Comparison of ENCODE assay signal across 23 cellular contexts in genomic region chr11:44128729-44129128, GRCh38.
"Had no signal": no experiment of that assay in that cellular context is flagged by ENCODE, and none has a peak within 500 bp of the region (broad histone marks: within the 10 kb centered on the region; RNA-seq: fewer than 3 reads in every experiment).

No MANE protein-coding gene starts in this region.

- H3K27me3 Mint-ChIP-seq: dendritic cell treated with granulocyte-macrophage colony-stimulating factor and Interleukin-4, amounts not matched to agents 40 ng/mL and 50 ng/mL, for 4 days; effector memory CD8-positive, alpha-beta T cell had no signal

- ATAC-seq: effector memory CD8-positive, alpha-beta T cell; esophagus mucosa; gastrocnemius medialis; heart right ventricle; left cardiac atrium; left lung; left ventricle myocardium superior; lower lobe of right lung; mucosa of descending colon had no signal

- H3K4me3 Mint-ChIP-seq: dendritic cell treated with granulocyte-macrophage colony-stimulating factor and Interleukin-4, amounts not matched to agents 40 ng/mL and 50 ng/mL, for 4 days; effector memory CD8-positive, alpha-beta T cell; endodermal cell; mesothelial cell of epicardium had no signal

- H3K27ac Mint-ChIP-seq: dendritic cell treated with granulocyte-macrophage colony-stimulating factor and Interleukin-4, amounts not matched to agents 40 ng/mL and 50 ng/mL, for 4 days; endodermal cell; mesothelial cell of epicardium had no signal

- H3K9me3 ChIP-seq: colonic mucosa, esophagus squamous epithelium, gastrocnemius medialis, heart right ventricle, left lung, lower lobe of right lung, mucosa of descending colon had no signal

- H3K9me3 Mint-ChIP-seq: dendritic cell treated with granulocyte-macrophage colony-stimulating factor and Interleukin-4, amounts not matched to agents 40 ng/mL and 50 ng/mL, for 4 days; effector memory CD8-positive, alpha-beta T cell; endodermal cell; mesothelial cell of epicardium had no signal

- H3K4me1 Mint-ChIP-seq: mesothelial cell of epicardium had no signal

- DNase-seq: colonic mucosa; cortex of kidney; effector CD8-positive, alpha-beta T cell; effector memory CD8-positive, alpha-beta T cell; endodermal cell; erythroblast; esophagus squamous epithelium; foreskin fibroblast; foreskin melanocyte; gastrocnemius medialis; glutamatergic neuron; head of caudate nucleus; heart right ventricle; hippocampal formation; left cardiac atrium; left lung; left ventricle myocardium superior; lower lobe of right lung; mesenchymal stem cell; mucosa of descending colon had no signal
